Comparison of ENCODE assay signal across 1 cellular context in the genomic region with DNA sequence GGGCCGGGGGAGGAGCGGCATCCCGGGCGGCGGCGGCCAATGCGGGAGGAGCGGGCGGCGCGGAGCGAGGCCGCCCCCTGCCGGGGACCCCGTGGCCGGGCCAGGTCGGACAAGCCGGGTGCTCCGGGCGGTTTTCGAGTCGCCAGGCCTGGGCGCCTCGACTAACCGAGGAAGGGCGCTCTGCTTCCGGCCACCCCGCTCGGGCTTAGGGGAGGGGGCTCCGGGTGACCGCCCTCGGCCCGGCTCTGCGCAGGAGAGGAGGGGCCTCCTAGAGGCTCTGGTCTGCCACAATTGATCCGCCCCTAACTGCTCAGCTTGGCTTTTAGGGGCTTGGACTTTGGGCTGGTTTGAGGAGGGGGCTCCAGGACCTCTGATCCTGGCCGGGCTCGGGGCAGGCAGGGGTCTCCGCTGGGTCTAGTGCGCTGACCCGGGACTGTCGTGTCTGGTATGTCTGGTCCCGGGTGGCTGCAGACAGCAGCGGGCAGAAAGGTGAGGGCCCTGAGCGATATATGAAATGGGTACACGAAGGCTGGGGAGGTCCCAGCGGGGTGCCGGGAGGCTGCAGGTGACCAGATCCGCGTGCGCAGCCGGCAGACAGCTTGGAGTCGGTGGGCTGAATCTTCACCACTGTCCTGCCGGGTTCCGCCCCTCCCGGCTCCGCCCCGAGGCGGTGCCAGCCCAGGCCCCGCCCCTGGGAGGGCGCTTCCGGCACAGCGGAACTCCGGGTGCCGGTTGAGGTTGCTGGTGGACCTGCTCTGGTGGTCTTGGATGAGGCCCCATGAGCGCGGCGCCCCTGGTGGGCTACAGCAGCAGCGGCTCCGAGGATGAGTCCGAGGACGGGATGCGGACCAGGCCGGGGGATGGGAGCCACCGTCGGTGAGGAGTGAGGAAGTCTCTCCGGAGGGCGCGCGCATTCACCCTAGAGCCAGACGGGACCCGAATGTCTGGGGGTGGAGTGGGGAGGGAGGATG.
TF ChIP-seq lines count a peak whose summit lies in the region.

A gene with protein sequence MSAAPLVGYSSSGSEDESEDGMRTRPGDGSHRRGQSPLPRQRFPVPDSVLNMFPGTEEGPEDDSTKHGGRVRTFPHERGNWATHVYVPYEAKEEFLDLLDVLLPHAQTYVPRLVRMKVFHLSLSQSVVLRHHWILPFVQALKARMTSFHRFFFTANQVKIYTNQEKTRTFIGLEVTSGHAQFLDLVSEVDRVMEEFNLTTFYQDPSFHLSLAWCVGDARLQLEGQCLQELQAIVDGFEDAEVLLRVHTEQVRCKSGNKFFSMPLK (plus strand): TSS at position 702 of the 971 bp plus-strand sequence. CDS start 77 bp downstream, at position 779.

TF ChIP-seq in HepG2, 621 proteins besides CTCF, POLR2A, EP300 and RAD21 (continued from another document and continues in another):
- TF ChIP-seq, protein P1, sequence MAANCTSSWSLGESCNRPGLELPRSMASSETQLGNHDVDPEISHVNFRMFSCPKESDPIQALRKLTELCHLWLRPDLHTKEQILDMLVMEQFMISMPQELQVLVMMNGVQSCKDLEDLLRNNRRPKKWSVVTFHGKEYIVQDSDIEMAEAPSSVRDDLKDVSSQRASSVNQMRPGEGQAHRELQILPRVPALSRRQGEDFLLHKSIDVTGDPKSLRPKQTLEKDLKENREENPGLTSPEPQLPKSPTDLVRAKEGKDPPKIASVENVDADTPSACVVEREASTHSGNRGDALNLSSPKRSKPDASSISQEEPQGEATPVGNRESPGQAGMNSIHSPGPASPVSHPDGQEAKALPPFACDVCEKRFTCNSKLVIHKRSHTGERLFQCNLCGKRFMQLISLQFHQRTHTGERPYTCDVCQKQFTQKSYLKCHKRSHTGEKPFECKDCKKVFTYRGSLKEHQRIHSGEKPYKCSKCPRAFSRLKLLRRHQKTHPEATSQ (CRISPR knock-in tag; IDR thresholded peaks at IDR 0.05; ENCODE audit: borderline replicate concordance) = peak; percentile 41; the same call in 1 of the 2 replicates
- TF ChIP-seq ZNF746 (CRISPR knock-in tag; IDR thresholded peaks at IDR 0.05) (peak; percentile 52; the same call in 1 of the 2 replicates), FOXM1 (CRISPR knock-in tag; IDR thresholded peaks at IDR 0.05) (no peak), ZKSCAN8 (CRISPR knock-in tag; IDR thresholded peaks at IDR 0.05; ENCODE audit: borderline replicate concordance) (0 out of 2 replicates have a peak, but pooled peaks have one; percentile 10), TBX2 (CRISPR knock-in tag; IDR thresholded peaks at IDR 0.05; ENCODE audit: borderline replicate concordance) (peak; percentile 55; the same call in 1 of the 2 replicates), FOXP1 (IDR thresholded peaks at IDR 0.05) (no peak), FOXP1 (CRISPR knock-in tag; IDR thresholded peaks at IDR 0.05) (no peak), ZBTB7B (CRISPR knock-in tag; IDR thresholded peaks at IDR 0.05) (peak; percentile 94), ZNF530 (CRISPR knock-in tag; IDR thresholded peaks at IDR 0.05; ENCODE audit: low read depth) (no peak), SP1 (IDR thresholded peaks at IDR 0.05) (no peak), SP1 (CRISPR knock-in tag; IDR thresholded peaks at IDR 0.05) (peak; percentile 95), KLF11 (CRISPR knock-in tag; IDR thresholded peaks at IDR 0.05) (0 out of 2 replicates have a peak, but pooled peaks have one; percentile 38), ZNF777 (CRISPR knock-in tag; IDR thresholded peaks at IDR 0.05) (peak; percentile 64), TAF15 (IDR thresholded peaks at IDR 0.05; ENCODE audit: low read depth, low read length, poor library complexity, severe bottlenecking) (peak; percentile 38), NR2F1 (CRISPR knock-in tag; IDR thresholded peaks at IDR 0.05) (peak; percentile 32 to 75; a peak in 2 of 4 replicates), ZNF558 (CRISPR knock-in tag; IDR thresholded peaks at IDR 0.05; ENCODE audit: borderline replicate concordance) (peak; percentile 91; the same call in 1 of the 2 replicates), CEBPB (IDR thresholded peaks at IDR 0.05; ENCODE audit: borderline replicate concordance, low read depth, low read length) (no peak), MAFK (conservative IDR thresholded peaks at IDR 0.05 in 1 of 2, IDR thresholded peaks at IDR 0.05 in 1 of 2; ENCODE audit: low read length in 2 of 2) (no peak), FOXA1 (IDR thresholded peaks at IDR 0.05) (no peak), FOXA1 (CRISPR knock-in tag; IDR thresholded peaks at IDR 0.05) (0 out of 2 replicates have a peak, but pooled peaks have one; percentile 19), CHD4 (IDR thresholded peaks at IDR 0.05; ENCODE audit: borderline replicate concordance, low read length) (peak; percentile 87; the same call in 1 of the 2 replicates), RARG (CRISPR knock-in tag; IDR thresholded peaks at IDR 0.05; ENCODE audit: low read depth) (0 out of 2 replicates have a peak, but pooled peaks have one; percentile 59), ZNF460 (CRISPR knock-in tag; IDR thresholded peaks at IDR 0.05; ENCODE audit: borderline replicate concordance) (no peak), ZNF619 (CRISPR knock-in tag; IDR thresholded peaks at IDR 0.05) (peak; percentile 20; the same call in 1 of the 2 replicates), MIER2 (CRISPR knock-in tag; IDR thresholded peaks at IDR 0.05) (no peak; the same call in 1 of the 2 replicates), ZNF136 (CRISPR knock-in tag; IDR thresholded peaks at IDR 0.05; ENCODE audit: low read depth) (0 out of 2 replicates have a peak, but pooled peaks have one; percentile 15), HOXA3 (CRISPR knock-in tag; IDR thresholded peaks at IDR 0.05) (peak; percentile 53; the same call in 1 of the 2 replicates), JUN (CRISPR knock-in tag; IDR thresholded peaks at IDR 0.05) (no peak), SP4 (CRISPR knock-in tag; IDR thresholded peaks at IDR 0.05) (peak; percentile 97), EED (CRISPR knock-in tag; IDR thresholded peaks at IDR 0.05) (0 out of 2 replicates have a peak, but pooled peaks have one; percentile 5), RBFOX2 (IDR thresholded peaks at IDR 0.05; ENCODE audit: low read depth, low read length) (peak; percentile 88), ZFP36L1 (CRISPR knock-in tag; IDR thresholded peaks at IDR 0.05) (peak; percentile 44; the same call in 1 of the 2 replicates), ZNF891 (CRISPR knock-in tag; IDR thresholded peaks at IDR 0.05) (peak; percentile 97), MIER3 (CRISPR knock-in tag; IDR thresholded peaks at IDR 0.05; ENCODE audit: borderline replicate concordance) (peak; percentile 12; the same call in 1 of the 2 replicates)
- TF ChIP-seq, protein P2, sequence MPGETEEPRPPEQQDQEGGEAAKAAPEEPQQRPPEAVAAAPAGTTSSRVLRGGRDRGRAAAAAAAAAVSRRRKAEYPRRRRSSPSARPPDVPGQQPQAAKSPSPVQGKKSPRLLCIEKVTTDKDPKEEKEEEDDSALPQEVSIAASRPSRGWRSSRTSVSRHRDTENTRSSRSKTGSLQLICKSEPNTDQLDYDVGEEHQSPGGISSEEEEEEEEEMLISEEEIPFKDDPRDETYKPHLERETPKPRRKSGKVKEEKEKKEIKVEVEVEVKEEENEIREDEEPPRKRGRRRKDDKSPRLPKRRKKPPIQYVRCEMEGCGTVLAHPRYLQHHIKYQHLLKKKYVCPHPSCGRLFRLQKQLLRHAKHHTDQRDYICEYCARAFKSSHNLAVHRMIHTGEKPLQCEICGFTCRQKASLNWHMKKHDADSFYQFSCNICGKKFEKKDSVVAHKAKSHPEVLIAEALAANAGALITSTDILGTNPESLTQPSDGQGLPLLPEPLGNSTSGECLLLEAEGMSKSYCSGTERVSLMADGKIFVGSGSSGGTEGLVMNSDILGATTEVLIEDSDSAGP (CRISPR knock-in tag; IDR thresholded peaks at IDR 0.05; ENCODE audit: borderline replicate concordance) = peak; percentile 93
- TF ChIP-seq, protein P3, sequence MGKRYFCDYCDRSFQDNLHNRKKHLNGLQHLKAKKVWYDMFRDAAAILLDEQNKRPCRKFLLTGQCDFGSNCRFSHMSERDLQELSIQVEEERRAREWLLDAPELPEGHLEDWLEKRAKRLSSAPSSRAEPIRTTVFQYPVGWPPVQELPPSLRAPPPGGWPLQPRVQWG (CRISPR knock-in tag; IDR thresholded peaks at IDR 0.05; ENCODE audit: borderline replicate concordance, low read depth) = no peak
- TF ChIP-seq, protein P4, sequence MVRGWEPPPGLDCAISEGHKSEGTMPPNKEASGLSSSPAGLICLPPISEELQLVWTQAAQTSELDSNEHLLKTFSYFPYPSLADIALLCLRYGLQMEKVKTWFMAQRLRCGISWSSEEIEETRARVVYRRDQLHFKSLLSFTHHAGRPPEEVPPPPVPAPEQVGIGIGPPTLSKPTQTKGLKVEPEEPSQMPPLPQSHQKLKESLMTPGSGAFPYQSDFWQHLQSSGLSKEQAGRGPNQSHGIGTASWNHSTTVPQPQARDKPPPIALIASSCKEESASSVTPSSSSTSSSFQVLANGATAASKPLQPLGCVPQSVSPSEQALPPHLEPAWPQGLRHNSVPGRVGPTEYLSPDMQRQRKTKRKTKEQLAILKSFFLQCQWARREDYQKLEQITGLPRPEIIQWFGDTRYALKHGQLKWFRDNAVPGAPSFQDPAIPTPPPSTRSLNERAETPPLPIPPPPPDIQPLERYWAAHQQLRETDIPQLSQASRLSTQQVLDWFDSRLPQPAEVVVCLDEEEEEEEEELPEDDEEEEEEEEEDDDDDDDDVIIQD (CRISPR knock-in tag; IDR thresholded peaks at IDR 0.05; ENCODE audit: low read depth) = no peak
- TF ChIP-seq, protein P5, sequence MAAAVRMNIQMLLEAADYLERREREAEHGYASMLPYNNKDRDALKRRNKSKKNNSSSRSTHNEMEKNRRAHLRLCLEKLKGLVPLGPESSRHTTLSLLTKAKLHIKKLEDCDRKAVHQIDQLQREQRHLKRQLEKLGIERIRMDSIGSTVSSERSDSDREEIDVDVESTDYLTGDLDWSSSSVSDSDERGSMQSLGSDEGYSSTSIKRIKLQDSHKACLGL (CRISPR knock-in tag; IDR thresholded peaks at IDR 0.05) = peak; percentile 89; the same call in 1 of the 2 replicates
- TF ChIP-seq, protein P6, sequence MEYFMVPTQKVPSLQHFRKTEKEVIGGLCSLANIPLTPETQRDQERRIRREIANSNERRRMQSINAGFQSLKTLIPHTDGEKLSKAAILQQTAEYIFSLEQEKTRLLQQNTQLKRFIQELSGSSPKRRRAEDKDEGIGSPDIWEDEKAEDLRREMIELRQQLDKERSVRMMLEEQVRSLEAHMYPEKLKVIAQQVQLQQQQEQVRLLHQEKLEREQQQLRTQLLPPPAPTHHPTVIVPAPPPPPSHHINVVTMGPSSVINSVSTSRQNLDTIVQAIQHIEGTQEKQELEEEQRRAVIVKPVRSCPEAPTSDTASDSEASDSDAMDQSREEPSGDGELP (IDR thresholded peaks at IDR 0.05; ENCODE audit: borderline replicate concordance, low read depth) = 0 out of 2 replicates have a peak, but pooled peaks have one; percentile 5
- TF ChIP-seq, protein P7, sequence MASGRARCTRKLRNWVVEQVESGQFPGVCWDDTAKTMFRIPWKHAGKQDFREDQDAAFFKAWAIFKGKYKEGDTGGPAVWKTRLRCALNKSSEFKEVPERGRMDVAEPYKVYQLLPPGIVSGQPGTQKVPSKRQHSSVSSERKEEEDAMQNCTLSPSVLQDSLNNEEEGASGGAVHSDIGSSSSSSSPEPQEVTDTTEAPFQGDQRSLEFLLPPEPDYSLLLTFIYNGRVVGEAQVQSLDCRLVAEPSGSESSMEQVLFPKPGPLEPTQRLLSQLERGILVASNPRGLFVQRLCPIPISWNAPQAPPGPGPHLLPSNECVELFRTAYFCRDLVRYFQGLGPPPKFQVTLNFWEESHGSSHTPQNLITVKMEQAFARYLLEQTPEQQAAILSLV (CRISPR knock-in tag; IDR thresholded peaks at IDR 0.05; ENCODE audit: borderline replicate concordance) = 0 out of 2 replicates have a peak, but pooled peaks have one; percentile 2
- TF ChIP-seq, protein P8, sequence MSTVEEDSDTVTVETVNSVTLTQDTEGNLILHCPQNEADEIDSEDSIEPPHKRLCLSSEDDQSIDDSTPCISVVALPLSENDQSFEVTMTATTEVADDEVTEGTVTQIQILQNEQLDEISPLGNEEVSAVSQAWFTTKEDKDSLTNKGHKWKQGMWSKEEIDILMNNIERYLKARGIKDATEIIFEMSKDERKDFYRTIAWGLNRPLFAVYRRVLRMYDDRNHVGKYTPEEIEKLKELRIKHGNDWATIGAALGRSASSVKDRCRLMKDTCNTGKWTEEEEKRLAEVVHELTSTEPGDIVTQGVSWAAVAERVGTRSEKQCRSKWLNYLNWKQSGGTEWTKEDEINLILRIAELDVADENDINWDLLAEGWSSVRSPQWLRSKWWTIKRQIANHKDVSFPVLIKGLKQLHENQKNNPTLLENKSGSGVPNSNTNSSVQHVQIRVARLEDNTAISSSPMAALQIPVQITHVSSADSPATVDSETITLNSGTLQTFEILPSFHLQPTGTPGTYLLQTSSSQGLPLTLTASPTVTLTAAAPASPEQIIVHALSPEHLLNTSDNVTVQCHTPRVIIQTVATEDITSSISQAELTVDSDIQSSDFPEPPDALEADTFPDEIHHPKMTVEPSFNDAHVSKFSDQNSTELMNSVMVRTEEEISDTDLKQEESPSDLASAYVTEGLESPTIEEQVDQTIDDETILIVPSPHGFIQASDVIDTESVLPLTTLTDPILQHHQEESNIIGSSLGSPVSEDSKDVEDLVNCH (CRISPR knock-in tag; IDR thresholded peaks at IDR 0.05) = no peak
- TF ChIP-seq, protein P9, sequence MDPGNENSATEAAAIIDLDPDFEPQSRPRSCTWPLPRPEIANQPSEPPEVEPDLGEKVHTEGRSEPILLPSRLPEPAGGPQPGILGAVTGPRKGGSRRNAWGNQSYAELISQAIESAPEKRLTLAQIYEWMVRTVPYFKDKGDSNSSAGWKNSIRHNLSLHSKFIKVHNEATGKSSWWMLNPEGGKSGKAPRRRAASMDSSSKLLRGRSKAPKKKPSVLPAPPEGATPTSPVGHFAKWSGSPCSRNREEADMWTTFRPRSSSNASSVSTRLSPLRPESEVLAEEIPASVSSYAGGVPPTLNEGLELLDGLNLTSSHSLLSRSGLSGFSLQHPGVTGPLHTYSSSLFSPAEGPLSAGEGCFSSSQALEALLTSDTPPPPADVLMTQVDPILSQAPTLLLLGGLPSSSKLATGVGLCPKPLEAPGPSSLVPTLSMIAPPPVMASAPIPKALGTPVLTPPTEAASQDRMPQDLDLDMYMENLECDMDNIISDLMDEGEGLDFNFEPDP (CRISPR knock-in tag; conservative IDR thresholded peaks at IDR 0.05) = no peak
- TF ChIP-seq, protein P10, sequence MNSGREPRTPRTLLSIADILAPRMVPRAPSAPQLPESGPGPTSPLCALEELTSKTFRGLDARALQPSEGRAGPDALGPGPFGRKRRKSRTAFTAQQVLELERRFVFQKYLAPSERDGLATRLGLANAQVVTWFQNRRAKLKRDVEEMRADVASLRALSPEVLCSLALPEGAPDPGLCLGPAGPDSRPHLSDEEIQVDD (CRISPR knock-in tag; IDR thresholded peaks at IDR 0.05; ENCODE audit: borderline replicate concordance) = no peak
- TF ChIP-seq, protein P11, sequence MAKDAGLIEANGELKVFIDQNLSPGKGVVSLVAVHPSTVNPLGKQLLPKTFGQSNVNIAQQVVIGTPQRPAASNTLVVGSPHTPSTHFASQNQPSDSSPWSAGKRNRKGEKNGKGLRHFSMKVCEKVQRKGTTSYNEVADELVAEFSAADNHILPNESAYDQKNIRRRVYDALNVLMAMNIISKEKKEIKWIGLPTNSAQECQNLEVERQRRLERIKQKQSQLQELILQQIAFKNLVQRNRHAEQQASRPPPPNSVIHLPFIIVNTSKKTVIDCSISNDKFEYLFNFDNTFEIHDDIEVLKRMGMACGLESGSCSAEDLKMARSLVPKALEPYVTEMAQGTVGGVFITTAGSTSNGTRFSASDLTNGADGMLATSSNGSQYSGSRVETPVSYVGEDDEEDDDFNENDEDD (CRISPR knock-in tag; IDR thresholded peaks at IDR 0.05; ENCODE audit: borderline replicate concordance) = no peak; the same call in 1 of the 2 replicates
